In genomic region chr20:51412333-51412761, GRCh38 we compare ENCODE assay signal across 8 cellular contexts.
DNase-seq lines count a peak whose midpoint lies in the region; ATAC-seq and TF ChIP-seq lines count a peak whose summit lies in the region.

No MANE protein-coding gene starts in this region.

- no peak overlapping the region for H3K9ac ChIP-seq in neural progenitor cell

- TF ChIP-seq CTCF in esophagus squamous epithelium (IDR thresholded peaks at IDR 0.05) (no peak), neural progenitor cell (IDR thresholded peaks at IDR 0.05) (no peak)

- H3K27me3 ChIP-seq in esophagus squamous epithelium (no peaks in the 10 kb centered on the region), neural progenitor cell (no peaks in the 10 kb centered on the region)

- peaks cover 14% of the 10 kb centered on the region for H3K27me3 Mint-ChIP-seq in neural progenitor cell (ENCODE audit: insufficient read depth, low read depth)

- H3K9me3 ChIP-seq in esophagus squamous epithelium (no peaks in the 10 kb centered on the region), neural progenitor cell (ENCODE audit: low read depth) (no peaks in the 10 kb centered on the region)

- H3K36me3 ChIP-seq in esophagus squamous epithelium, result peaks cover 0 to 8% (median 0%) of the 10 kb centered on the region in 3 donors
- H3K36me3 ChIP-seq in neural progenitor cell, result no peaks in the 10 kb centered on the region

- WGBS in esophagus squamous epithelium, 2 donors, result no CpG with 5 or more reads among the region's 10 CpGs

- no peak overlapping the region for H3K27ac Mint-ChIP-seq in neural progenitor cell

- no peaks in the 10 kb centered on the region for H3K36me3 Mint-ChIP-seq in neural progenitor cell

- H3K79me2 ChIP-seq in neural progenitor cell (ENCODE audit: low read depth), result no peaks in the 10 kb centered on the region

- H3K4me3 ChIP-seq in esophagus squamous epithelium (peak overlapping the region in 1 of 4 donors; percentile 2), neural progenitor cell (no peak overlapping the region)

- H3K27ac ChIP-seq in esophagus squamous epithelium, result peak overlapping the region in 3 of 4 donors; percentile 63 to 70 (median 70)
- no peak overlapping the region for H3K27ac ChIP-seq in neural progenitor cell

- H3K4me1 ChIP-seq in esophagus squamous epithelium (peaks cover 0 to 65% (median 17%) of the 10 kb centered on the region in 3 donors), neural progenitor cell (peaks cover 5% of the 10 kb centered on the region)

- ATAC-seq in activated CD4-positive, CD25-positive, alpha-beta regulatory T cell treated with anti-CD3 and anti-CD28 coated beads, Interleukin-2, amount 50 U/mL, for 24 hours, result no peak

- H3K4me2 ChIP-seq in neural progenitor cell, result no peak overlapping the region

- no peak for TF ChIP-seq POLR2A in esophagus squamous epithelium (IDR thresholded peaks at IDR 0.05)

- H4K20me1 ChIP-seq in neural progenitor cell (ENCODE audit: low read depth), result no peaks in the 10 kb centered on the region

- DNase-seq in AG20443 (ENCODE audit: low spot score) (peak; percentile 70), NCI-H446 (lab: John Stamatoyannopoulos, UW) (peak; percentile 33 to 56), esophagus squamous epithelium (lab: John Stamatoyannopoulos, UW) (no peak), neural progenitor cell (ENCODE audit: low spot score) (no peak), HUDEP-2 (lab: John Stamatoyannopoulos, UW; ENCODE audit: unreplicated experiment in 76 of 76) (no peak), NCI-H2107 treated with DMSO at 0.1 percent for 48 hours (lab: John Stamatoyannopoulos, UW; ENCODE audit: unreplicated experiment) (no peak), HPDE6-E6E7 (ENCODE audit: extremely low spot score) (no peak)

- peaks cover 2% of the 10 kb centered on the region for H3K9me3 Mint-ChIP-seq in neural progenitor cell

- H3F3A ChIP-seq in neural progenitor cell (ENCODE audit: low read depth), result peaks cover 4% of the 10 kb centered on the region

- no peak overlapping the region for H3K4me3 Mint-ChIP-seq in neural progenitor cell

- peaks cover 25% of the 10 kb centered on the region for H3K4me1 Mint-ChIP-seq in neural progenitor cell

- intact Hi-C loops in esophagus squamous epithelium (cut with DNase I), result no loop called here

- peak overlapping the region; percentile 5 for H2AFZ ChIP-seq in neural progenitor cell (replicated peaks)

Comparison
In these comparisons a context has a peak if more than half of its experiments do, and no peak if none do; other contexts are left out.
1. DNase-seq: peak in AG20443 (single experiment) and NCI-H446 (2 of 2); none in esophagus squamous epithelium (single experiment), neural progenitor cell (single experiment), HUDEP-2 (0 of 76), NCI-H2107 treated with DMSO at 0.1 percent for 48 hours (single experiment) and HPDE6-E6E7 (single experiment).